Comparison of ENCODE assay signal across 24 cellular contexts in the genomic region with DNA sequence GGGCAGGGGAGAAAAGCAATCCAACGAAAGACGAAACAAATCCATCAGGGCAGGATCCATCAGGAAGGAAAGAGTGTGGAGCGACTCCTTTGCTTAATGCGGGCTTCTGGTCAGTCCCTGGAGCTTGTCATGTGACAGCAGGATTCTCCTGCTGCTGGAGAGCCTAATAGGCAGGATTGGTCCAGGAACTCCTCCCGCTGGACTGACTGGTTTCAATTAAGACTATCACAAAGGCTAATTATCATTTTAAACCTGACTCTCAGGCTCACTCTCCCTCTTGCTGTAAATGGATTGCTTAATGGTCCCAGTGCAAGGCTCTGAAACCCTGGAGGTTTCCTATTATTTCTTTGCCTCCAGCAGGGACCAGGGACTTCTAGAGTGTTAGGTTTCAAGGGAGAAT.
A peak's percentile ranks its signal among the peaks of the same experiment; 100 is the strongest.
DNase-seq lines count a peak whose midpoint lies in the region; ATAC-seq and TF ChIP-seq lines count a peak whose summit lies in the region.
"Had no signal": no experiment of that assay in that cellular context is flagged by ENCODE, and none has a peak within 500 bp of the region (broad histone marks: within the 10 kb centered on the region; RNA-seq: fewer than 3 reads in every experiment).

No MANE protein-coding gene starts in this region.

- peaks cover 9% of the 10 kb centered on the region for H3K27me3 Mint-ChIP-seq in glutamatergic neuron (ENCODE audit: unreplicated experiment)
- no peaks in the 10 kb centered on the region for H3K27me3 Mint-ChIP-seq in activated CD8-positive, alpha-beta T cell treated with anti-CD3 and anti-CD28 coated beads, Interleukin-2, amount 10 ng/mL, durations not matched to agents 7 days and 5 days (ENCODE audit: low read depth)

- H3K36me3 ChIP-seq in left lung: no peaks in the 10 kb centered on the region
- H3K36me3 ChIP-seq: BLaER1, Peyer's patch had no signal

- ATAC-seq in HG03432 (IDR thresholded peaks at IDR 0.05; ENCODE audit: unreplicated experiment): no peak
- no peak for ATAC-seq in left lung
- ATAC-seq in activated CD8-positive, alpha-beta T cell treated with anti-CD3 and anti-CD28 coated beads, Interleukin-2, amount 10 ng/mL, durations not matched to agents 7 days and 5 days: no peak
- ATAC-seq: A549, GM12878, HCT116, HepG2 had no signal

- intact Hi-C loops in left lung (cut with DNase I): loop anchor here in 1 of 2 donors (10.0 kb wide), 1 partner anchor 261 kb away; no protein-coding TSS in a partner anchor

- no peak overlapping the region for H3K4me3 ChIP-seq in left lung
- H3K4me3 ChIP-seq: A549, BLaER1, GM12878, GM23248, Peyer's patch, SK-N-MC had no signal

- H3K27ac ChIP-seq in left lung: no peak overlapping the region
- H3K27ac ChIP-seq: A549, BLaER1, GM23248, Peyer's patch, SK-N-MC had no signal

- peaks cover 10% of the 10 kb centered on the region for H3K9me3 Mint-ChIP-seq in glutamatergic neuron (ENCODE audit: unreplicated experiment)
- no peaks in the 10 kb centered on the region for H3K9me3 Mint-ChIP-seq in activated CD8-positive, alpha-beta T cell treated with anti-CD3 and anti-CD28 coated beads, Interleukin-2, amount 10 ng/mL, durations not matched to agents 7 days and 5 days (ENCODE audit: insufficient read depth)

- no peaks in the 10 kb centered on the region for H3K9me3 ChIP-seq in left lung
- H3K9me3 ChIP-seq: A549, BLaER1, Peyer's patch had no signal

- H3K36me3 Mint-ChIP-seq in glutamatergic neuron (ENCODE audit: unreplicated experiment): no peaks in the 10 kb centered on the region
- H3K36me3 Mint-ChIP-seq in activated CD8-positive, alpha-beta T cell treated with anti-CD3 and anti-CD28 coated beads, Interleukin-2, amount 10 ng/mL, durations not matched to agents 7 days and 5 days (ENCODE audit: low read depth): no peaks in the 10 kb centered on the region
- H3K36me3 Mint-ChIP-seq: CD4-positive, alpha-beta memory T cell had no signal

- H3K4me1 Mint-ChIP-seq in glutamatergic neuron (ENCODE audit: low read depth, unreplicated experiment): peaks cover 35% of the 10 kb centered on the region
- H3K4me1 Mint-ChIP-seq in activated CD8-positive, alpha-beta T cell treated with anti-CD3 and anti-CD28 coated beads, Interleukin-2, amount 10 ng/mL, durations not matched to agents 7 days and 5 days (ENCODE audit: low read depth): no peaks in the 10 kb centered on the region

- no peaks in the 10 kb centered on the region for H3K27me3 ChIP-seq in left lung
- H3K27me3 ChIP-seq: BLaER1, Peyer's patch had no signal

- H3K4me3 Mint-ChIP-seq in glutamatergic neuron (ENCODE audit: unreplicated experiment): peak overlapping the region; percentile 35
- no peak overlapping the region for H3K4me3 Mint-ChIP-seq in activated CD8-positive, alpha-beta T cell treated with anti-CD3 and anti-CD28 coated beads, Interleukin-2, amount 10 ng/mL, durations not matched to agents 7 days and 5 days
- H3K4me3 Mint-ChIP-seq: CD4-positive, alpha-beta memory T cell had no signal

- POLR2A ChIA-PET in activated CD8-positive, alpha-beta T cell treated with anti-CD3 and anti-CD28 coated beads, Interleukin-2, amount 10 ng/mL, durations not matched to agents 7 days and 5 days (lab: Charles Lee): no interaction called here

- CTCF ChIA-PET in activated CD8-positive, alpha-beta T cell treated with anti-CD3 and anti-CD28 coated beads, Interleukin-2, amount 10 ng/mL, durations not matched to agents 7 days and 5 days (lab: Charles Lee): no interaction called here

- peak; percentile 75 for DNase-seq in ELF-1 (ENCODE audit: low read depth, low spot score)
- peak; percentile 41 for DNase-seq in NCI-H1417 treated with DMSO at 0.1 percent for 48 hours (lab: John Stamatoyannopoulos, UW)
- DNase-seq in RPMI7951 (ENCODE audit: low read depth): peak; percentile 21
- DNase-seq in glutamatergic neuron: peak; percentile 65
- DNase-seq in left lung: no peak
- no peak for DNase-seq in activated CD8-positive, alpha-beta T cell treated with anti-CD3 and anti-CD28 coated beads, Interleukin-2, amount 10 ng/mL, durations not matched to agents 7 days and 5 days
- DNase-seq in KG1 (lab: John Stamatoyannopoulos, UW): no peak
- DNase-seq: CD4-positive, alpha-beta memory T cell; DMS153; GM23248; KBM-7; NCI-H1436; NCI-H2029 treated with DMSO at 0.1 percent for 48 hours; NK-92 treated with Interleukin-12 subunit alpha and Interleukin-12 subunit beta, amount 100 ng/mL, for 24 hours; Peyer's patch; Right ventricle myocardium superior; T-helper 1 cell had no signal

- H3K4me1 ChIP-seq in left lung: no peaks in the 10 kb centered on the region
- H3K4me1 ChIP-seq: A549, Peyer's patch had no signal

- H3K27ac Mint-ChIP-seq in glutamatergic neuron (ENCODE audit: unreplicated experiment): peak overlapping the region; percentile 41
- no peak overlapping the region for H3K27ac Mint-ChIP-seq in activated CD8-positive, alpha-beta T cell treated with anti-CD3 and anti-CD28 coated beads, Interleukin-2, amount 10 ng/mL, durations not matched to agents 7 days and 5 days
- H3K27ac Mint-ChIP-seq: CD4-positive, alpha-beta memory T cell had no signal

- TF ChIP-seq CTCF in glutamatergic neuron (IDR thresholded peaks at IDR 0.05; ENCODE audit: partially characterized antibody, unreplicated experiment) (no peak), left lung (IDR thresholded peaks at IDR 0.05) (no peak)

Comparison
In these comparisons a context has a peak if more than half of its experiments do, and no peak if none do; other contexts are left out.
1. DNase-seq: peak in ELF-1 (single experiment), NCI-H1417 treated with DMSO at 0.1 percent for 48 hours (single experiment), RPMI7951 (single experiment) and glutamatergic neuron (single experiment); none in left lung (0 of 2), activated CD8-positive, alpha-beta T cell treated with anti-CD3 and anti-CD28 coated beads, Interleukin-2, amount 10 ng/mL, durations not matched to agents 7 days and 5 days (single experiment) and KG1 (single experiment).